ENCODE assay signal across 8 cellular contexts in genomic region chr18:77132369-77133050, GRCh38. TPM values are rescaled to one million over a fixed set of nuclear protein-coding genes. Genes with fewer than 3 reads are reported as not detected.
DNase-seq lines count a peak whose midpoint lies in the region; ATAC-seq lines count a peak whose summit lies in the region.

MBP (minus strand) TSS chr18:77132783; CDS start chr18:77105261, 27,522 bp downstream.

- peak within 1 kb of the TSS; percentile 96 for H3K4me3 Mint-ChIP-seq in activated CD4-positive, alpha-beta memory T cell treated with anti-CD3 and anti-CD28 coated beads for 36 hours
- H3K4me3 Mint-ChIP-seq in effector memory CD8-positive, alpha-beta T cell = peak within 1 kb of the TSS; percentile 97 to 99

- peaks cover 20% of the 10 kb centered on the region for H3K36me3 Mint-ChIP-seq in activated CD4-positive, alpha-beta memory T cell treated with anti-CD3 and anti-CD28 coated beads for 36 hours
- H3K36me3 Mint-ChIP-seq in effector memory CD8-positive, alpha-beta T cell (ENCODE audit: insufficient read depth) = peaks cover 41% of the 10 kb centered on the region

- intact Hi-C loops in activated CD4-positive, alpha-beta memory T cell treated with anti-CD3 and anti-CD28 coated beads for 36 hours (cut with micrococcal nuclease) = loop anchor here (1.0 kb wide), 1 partner anchor 8 kb away; no protein-coding TSS in a partner anchor

- DNase-seq in NCI-H1930 (lab: John Stamatoyannopoulos, UW) (peak; percentile 35 to 66), NCI-H82 (lab: John Stamatoyannopoulos, UW) (no peak)
- peak; percentile 79 for DNase-seq in activated CD4-positive, alpha-beta memory T cell treated with anti-CD3 and anti-CD28 coated beads for 36 hours
- DNase-seq in effector memory CD8-positive, alpha-beta T cell = peak; percentile 54 to 59 (median 56)

- H3K27me3 Mint-ChIP-seq in activated CD4-positive, alpha-beta memory T cell treated with anti-CD3 and anti-CD28 coated beads for 36 hours = no peaks in the 10 kb centered on the region
- no peaks in the 10 kb centered on the region for H3K27me3 Mint-ChIP-seq in effector memory CD8-positive, alpha-beta T cell

- H3K36me3 ChIP-seq in mucosa of stomach (ENCODE audit: control insufficient read depth, insufficient read depth, low read length) (no peaks in the 10 kb centered on the region), subcutaneous abdominal adipose tissue (ENCODE audit: control insufficient read depth in 5 of 5, insufficient read depth in 5 of 5, low read length in 5 of 5) (no peaks in the 10 kb centered on the region)

- peak; percentile 68 for ATAC-seq in GM18511 (IDR thresholded peaks at IDR 0.05; ENCODE audit: unreplicated experiment)
- ATAC-seq in HG02678 (IDR thresholded peaks at IDR 0.05; ENCODE audit: unreplicated experiment) = peak; percentile 62
- peak; percentile 52 for ATAC-seq in effector memory CD8-positive, alpha-beta T cell (replicated peaks)

- H3K9me3 ChIP-seq in mucosa of stomach (ENCODE audit: control insufficient read depth, low read length) = no peaks in the 10 kb centered on the region
- no peaks in the 10 kb centered on the region for H3K9me3 ChIP-seq in subcutaneous abdominal adipose tissue (ENCODE audit: control insufficient read depth in 5 of 5, low read length in 5 of 5)

- peaks cover 44% of the 10 kb centered on the region for H3K4me1 Mint-ChIP-seq in activated CD4-positive, alpha-beta memory T cell treated with anti-CD3 and anti-CD28 coated beads for 36 hours (ENCODE audit: low read depth)
- peaks cover 40 to 57% of the 10 kb centered on the region in 2 donors for H3K4me1 Mint-ChIP-seq in effector memory CD8-positive, alpha-beta T cell (ENCODE audit: low read depth in 2 of 2)

- H3K4me1 ChIP-seq in mucosa of stomach (ENCODE audit: control insufficient read depth, insufficient read depth, low read length) (peaks cover 25% of the 10 kb centered on the region), subcutaneous abdominal adipose tissue (ENCODE audit: control insufficient read depth in 5 of 5, insufficient read depth in 5 of 5, low read length in 5 of 5) (peaks cover 3 to 64% (median 52%) of the 10 kb centered on the region in 5 donors)

- CTCF ChIA-PET in activated CD4-positive, alpha-beta memory T cell treated with anti-CD3 and anti-CD28 coated beads for 36 hours (lab: Charles Lee) = interaction anchor here (0.7 to 1.7 kb wide), 5 partner anchors 31 to 78 kb away, joined by 3 to 5 read pairs (median 3); no protein-coding TSS in a partner anchor

- H3K27ac ChIP-seq in subcutaneous abdominal adipose tissue (ENCODE audit: low read depth, low read length) = peak within 1 kb of the TSS; percentile 69

- no peaks in the 10 kb centered on the region for H3K9me3 Mint-ChIP-seq in activated CD4-positive, alpha-beta memory T cell treated with anti-CD3 and anti-CD28 coated beads for 36 hours
- no peaks in the 10 kb centered on the region for H3K9me3 Mint-ChIP-seq in effector memory CD8-positive, alpha-beta T cell

- H3K4me3 ChIP-seq in mucosa of stomach (ENCODE audit: low read length) (peak within 1 kb of the TSS; percentile 77), subcutaneous abdominal adipose tissue (ENCODE audit: low read depth in 1 of 5, low read length in 5 of 5) (peak within 1 kb of the TSS; percentile 64 to 76 (median 74))

- peak within 1 kb of the TSS; percentile 93 for H3K27ac Mint-ChIP-seq in activated CD4-positive, alpha-beta memory T cell treated with anti-CD3 and anti-CD28 coated beads for 36 hours
- peak within 1 kb of the TSS; percentile 94 to 98 for H3K27ac Mint-ChIP-seq in effector memory CD8-positive, alpha-beta T cell

- POLR2A ChIA-PET in activated CD4-positive, alpha-beta memory T cell treated with anti-CD3 and anti-CD28 coated beads for 36 hours (lab: Charles Lee) = interaction anchor here (1.0 to 4.1 kb wide), 7 partner anchors 9 to 78 kb away, joined by 3 to 25 read pairs (median 11); no protein-coding TSS in a partner anchor

- peak within 1 kb of the TSS; percentile 97 for H3K9ac ChIP-seq in mucosa of stomach (ENCODE audit: low read length)
- H3K9ac ChIP-seq in subcutaneous abdominal adipose tissue (ENCODE audit: low read length in 5 of 5) = peak within 1 kb of the TSS in 4 of 5 donors; percentile 69 to 89 (median 82)

- H3K27me3 ChIP-seq in mucosa of stomach (ENCODE audit: control insufficient read depth, insufficient read depth, low read length) (no peaks in the 10 kb centered on the region), subcutaneous abdominal adipose tissue (ENCODE audit: control insufficient read depth in 5 of 5, insufficient read depth in 4 of 5, low read length in 5 of 5) (peaks cover 0 to 28% (median 0%) of the 10 kb centered on the region in 5 donors)

RNA-seq across cellular contexts. Expression of gene MBP, which starts in this region (rescaled TPM):
- total RNA-seq in activated CD4-positive, alpha-beta memory T cell treated with anti-CD3 and anti-CD28 coated beads for 36 hours = 10 to 100 TPM; 38.9 to 40.4 TPM
